ENCODE assay signal across 21 cellular contexts in the genomic region with DNA sequence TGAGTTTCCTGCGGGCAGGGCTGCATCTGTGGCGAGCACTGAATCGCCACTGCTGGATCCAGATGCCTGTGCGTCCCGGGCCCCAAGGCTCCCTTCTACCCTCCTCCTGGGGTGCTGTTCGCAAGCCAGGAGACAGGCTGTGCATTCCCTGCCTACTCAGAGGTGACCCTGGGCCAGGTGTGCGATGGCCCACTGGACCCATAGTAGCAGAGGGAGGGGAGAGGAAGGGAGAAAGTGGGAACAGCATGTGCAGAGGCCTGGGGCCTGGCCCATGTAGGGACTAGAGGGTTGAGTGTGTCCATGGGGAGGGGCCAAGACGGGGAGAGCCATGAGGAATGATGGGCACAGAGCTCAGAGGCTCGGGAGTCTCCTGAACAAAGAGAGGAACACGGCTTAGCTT. TPM values are rescaled to one million over a fixed set of nuclear protein-coding genes. Genes with fewer than 3 reads are reported as not detected.
DNase-seq lines count a peak whose midpoint lies in the region; ATAC-seq, FAIRE-seq and TF ChIP-seq lines count a peak whose summit lies in the region.
"Had no signal": no experiment of that assay in that cellular context is flagged by ENCODE, and none has a peak within 500 bp of the region (broad histone marks: within the 10 kb centered on the region; RNA-seq: fewer than 3 reads in every experiment).

No MANE protein-coding gene starts in this region.

- POLR2A ChIA-PET in SK-N-SH (lab: Yijun Ruan, JAX) = no interaction called here

- in situ Hi-C loops in transverse colon (cut with MboI; ENCODE audit: low pct_ligation_motif_present in 1 of 4, low pct_unique_long_range_greater_than_20kb in 1 of 4, low sequenced_read_pairs in 3 of 4) = no loop called here

- TF ChIP-seq CTCF in SK-N-SH (IDR thresholded peaks at IDR 0.05) (no peak), transverse colon (IDR thresholded peaks at IDR 0.05) (no peak)

- H2AFZ ChIP-seq in SK-N-SH (ENCODE audit: low read depth) = no peak overlapping the region

- H3F3A ChIP-seq in SK-N-SH (replicated peaks; ENCODE audit: insufficient read depth) = no peaks in the 10 kb centered on the region

- H3K27me3 ChIP-seq in SK-N-SH (ENCODE audit: insufficient read depth) = no peaks in the 10 kb centered on the region
- H3K27me3 ChIP-seq in esophagus (ENCODE audit: control insufficient read depth in 1 of 2, insufficient read depth in 2 of 2, low read length in 2 of 2) = no peaks in the 10 kb centered on the region
- H3K27me3 ChIP-seq in mucosa of rectum (ENCODE audit: control insufficient read depth in 2 of 2, insufficient read depth in 2 of 2, low read length in 2 of 2) = no peaks in the 10 kb centered on the region
- H3K27me3 ChIP-seq in transverse colon = no peaks in the 10 kb centered on the region
- H3K27me3 ChIP-seq: spleen, tibial nerve had no signal

- no peak for TF ChIP-seq RAD21 in SK-N-SH (IDR thresholded peaks at IDR 0.05; ENCODE audit: low read length)

- TF ChIP-seq POLR2A in transverse colon (IDR thresholded peaks at IDR 0.05) = no peak

- H3K9me3 ChIP-seq in SK-N-SH (no peaks in the 10 kb centered on the region), esophagus (ENCODE audit: control insufficient read depth in 2 of 2, insufficient read depth in 1 of 2, low read depth in 1 of 2, low read length in 1 of 2) (no peaks in the 10 kb centered on the region), mucosa of rectum (ENCODE audit: control insufficient read depth in 2 of 2, low read length in 2 of 2) (no peaks in the 10 kb centered on the region), transverse colon (no peaks in the 10 kb centered on the region)
- H3K9me3 ChIP-seq: tibial nerve had no signal

- H3K36me3 ChIP-seq in SK-N-SH (replicated peaks in 1 of 2; ENCODE audit: control insufficient read depth in 1 of 2, insufficient read depth in 2 of 2, low read length in 1 of 2) = no peaks in the 10 kb centered on the region
- no peaks in the 10 kb centered on the region for H3K36me3 ChIP-seq in esophagus (ENCODE audit: control insufficient read depth in 2 of 2, insufficient read depth in 2 of 2, low read length in 1 of 2)
- H3K36me3 ChIP-seq in mucosa of rectum (ENCODE audit: control insufficient read depth in 2 of 2, insufficient read depth in 2 of 2, low read length in 2 of 2) = no peaks in the 10 kb centered on the region
- H3K36me3 ChIP-seq in transverse colon = no peaks in the 10 kb centered on the region
- H3K36me3 ChIP-seq: tibial nerve had no signal

- no peak for FAIRE-seq in frontal cortex (lab: Jason Lieb, UNC)
- FAIRE-seq: A204.1, GM12891 had no signal

- H3K4me1 ChIP-seq in SK-N-SH (ENCODE audit: control insufficient read depth in 1 of 2, insufficient read depth in 2 of 2, low read depth in 1 of 2, low read length in 1 of 2) (peaks cover 0 to 34% of the 10 kb centered on the region in 2 experiments; a peak in 2 of 4 replicates), esophagus (ENCODE audit: control insufficient read depth in 2 of 2, insufficient read depth in 2 of 2, low read length in 1 of 2) (peaks cover 6 to 26% of the 10 kb centered on the region in 2 donors), mucosa of rectum (ENCODE audit: control insufficient read depth in 2 of 2, insufficient read depth in 2 of 2, low read length in 2 of 2) (peaks cover 30 to 32% of the 10 kb centered on the region in 2 donors), transverse colon (peaks cover 36 to 54% (median 47%) of the 10 kb centered on the region in 4 donors)

- H4K20me1 ChIP-seq in SK-N-SH (ENCODE audit: insufficient read depth) = peaks cover 60% of the 10 kb centered on the region

- H3K4me3 ChIP-seq in SK-N-SH (ENCODE audit: low read depth in 2 of 2, low read length in 1 of 2) (no peak overlapping the region), esophagus (ENCODE audit: low read depth in 1 of 2, low read length in 2 of 2) (no peak overlapping the region), mucosa of rectum (ENCODE audit: low read length in 2 of 2) (no peak overlapping the region), transverse colon (no peak overlapping the region)
- H3K4me3 ChIP-seq: spleen, tibial nerve had no signal

- ATAC-seq in SK-N-SH treated with all-trans-retinoic acid at 6 μM for 48 hours = peak; percentile 25; the same call in 1 of the 3 replicates
- ATAC-seq: stimulated activated memory B cell treated with anti-CD40 and anti-IgM and Interleukin-4, amounts not matched to agents 10 μg/mL and 1 μg/mL and 100 μg/mL, for 72 hours had no signal

- peaks cover 84% of the 10 kb centered on the region for H3K79me2 ChIP-seq in SK-N-SH (ENCODE audit: insufficient read depth)

- intact Hi-C loops in transverse colon (cut with DNase I; ENCODE audit: low total_unique reads) = no loop called here

- CTCF ChIA-PET in SK-N-SH (lab: Yijun Ruan, JAX) = interaction anchor here (0.6 to 1.6 kb wide), 5 partner anchors 9 to 165 kb away, joined by 3 to 7 read pairs (median 4); no protein-coding TSS in a partner anchor

- no peak overlapping the region for H3K4me2 ChIP-seq in SK-N-SH

- TF ChIP-seq EP300 in SK-N-SH (IDR thresholded peaks at IDR 0.05; ENCODE audit: borderline replicate concordance in 1 of 2, low read depth in 1 of 2, low read length in 1 of 2) (no peak), transverse colon (IDR thresholded peaks at IDR 0.05; ENCODE audit: low read depth) (no peak)

- 73% methylated on average over 10 of the region's 10 CpGs for WGBS in SK-N-SH (ENCODE audit: low lambda C conversion rate)
- 53 to 56% methylated on average over 10 of the region's 10 CpGs for WGBS in esophagus, 2 donors
- WGBS in transverse colon (ENCODE audit: low coverage in 1 of 2), 2 donors = 67 to 68% methylated on average over 2 to 10 of the region's 10 CpGs

- H3K27ac ChIP-seq in SK-N-SH (ENCODE audit: low read depth in 2 of 2, low read length in 1 of 2) = peak overlapping the region in 1 of 2 experiments; percentile 67; a peak in 2 of 4 replicates
- peak overlapping the region; percentile 88 to 90 for H3K27ac ChIP-seq in esophagus (ENCODE audit: low read depth in 2 of 2, low read length in 1 of 2)
- peak overlapping the region; percentile 82 to 89 for H3K27ac ChIP-seq in mucosa of rectum (ENCODE audit: low read depth in 2 of 2, low read length in 2 of 2)
- peak overlapping the region; percentile 80 to 86 (median 83) for H3K27ac ChIP-seq in transverse colon

- no peaks in the 10 kb centered on the region for H3K9me2 ChIP-seq in SK-N-SH

- DNase-seq in SK-N-SH (no peak), transverse colon (no peak), SIG-M5 (lab: John Stamatoyannopoulos, UW) (no peak), frontal cortex (ENCODE audit: low spot score in 2 of 2) (no peak), H4 (ENCODE audit: low spot score) (no peak)
- DNase-seq: activated CD4-positive, CD25-positive, alpha-beta regulatory T cell; activated naive CD4-positive, alpha-beta T cell treated with anti-CD3 and anti-CD28 coated beads, Interleukin-2, amount 50 U/mL, for 16 hours; effector CD4-positive, alpha-beta T cell; EL; foreskin fibroblast; H9; NCI-H1048; NCI-H82; spleen had no signal

- no peak overlapping the region for H3K9ac ChIP-seq in SK-N-SH
- H3K9ac ChIP-seq in mucosa of rectum (ENCODE audit: low read depth in 1 of 2, low read length in 2 of 2) = peak overlapping the region; percentile 22 to 34

TF ChIP-seq in SK-N-SH treated with all-trans-retinoic acid at 6 μM for 48 hours, 23 proteins besides CTCF, POLR2A, EP300 and RAD21 (continues in another document):
- no peak for TF ChIP-seq GLIS3 (CRISPR knock-in tag; IDR thresholded peaks at IDR 0.05)

TF ChIP-seq in SK-N-SH, 30 proteins besides CTCF, POLR2A, EP300 and RAD21 (continues in another document):
- TF ChIP-seq GABPA (IDR thresholded peaks at IDR 0.05; ENCODE audit: low read depth) (no peak), FOXJ3 (CRISPR knock-in tag; IDR thresholded peaks at IDR 0.05) (no peak), SMC3 (IDR thresholded peaks at IDR 0.05; ENCODE audit: low read depth, low read length) (no peak), CHD2 (IDR thresholded peaks at IDR 0.05; ENCODE audit: low read length, partially characterized antibody) (no peak)

RNA-seq across cellular contexts. Expression of gene CARM1, which starts 27.3 kb away (rescaled TPM):
- polyA plus RNA-seq in SK-N-SH (2012; rRNA removed) = 38.2 and 62.2 TPM in 2 replicates
- polyA plus RNA-seq in SK-N-SH (2012; cell fraction: cytosol; rRNA removed) = 27.2 and 45.0 TPM in 2 replicates
- 80.0 and 95.2 TPM in 2 replicates for polyA plus RNA-seq in SK-N-SH (2012; cell fraction: nucleus; rRNA removed)
- polyA plus RNA-seq in esophagus = 10 to 100 TPM; 28.5 to 35.7 TPM
- total RNA-seq in transverse colon = 10 to 100 TPM; 24.9 to 47.6 (median 35.6) TPM
- total RNA-seq in frontal cortex = 18.8 TPM
- total RNA-seq in H4 (2014; rRNA removed; shearing (Covaris generic)) = 21.0 and 21.2 TPM in 2 replicates

RNA-seq across cellular contexts. Expression of gene YIPF2, which starts 29.8 kb away (rescaled TPM):
- polyA plus RNA-seq in SK-N-SH (2012; rRNA removed) (61.3 and 62.5 TPM in 2 replicates), esophagus (10 to 100 TPM; 37.3 to 47.7 TPM)
- polyA plus RNA-seq in SK-N-SH (2012; cell fraction: cytosol; rRNA removed) = 22.3 and 40.1 TPM in 2 replicates
- 84.7 and 85.3 TPM in 2 replicates for polyA plus RNA-seq in SK-N-SH (2012; cell fraction: nucleus; rRNA removed)
- total RNA-seq in transverse colon (100 to 1,000 TPM in 1 of 4 donors, 10 to 100 TPM in 3; 23.6 to 134 (median 58.4) TPM), frontal cortex (35.9 TPM)
- total RNA-seq in H4 (2014; rRNA removed; shearing (Covaris generic)) = 31.7 and 42.5 TPM in 2 replicates

RNA-seq across cellular contexts. Expression of gene TIMM29, which starts 30.0 kb away (rescaled TPM):
- polyA plus RNA-seq in SK-N-SH (2012; rRNA removed) = 11.7 and 12.5 TPM in 2 replicates
- 9.1 and 12.9 TPM in 2 replicates for polyA plus RNA-seq in SK-N-SH (2012; cell fraction: cytosol; rRNA removed)
- polyA plus RNA-seq in SK-N-SH (2012; cell fraction: nucleus; rRNA removed) = 10.5 and 11.2 TPM in 2 replicates
- polyA plus RNA-seq in esophagus = 10 to 100 TPM; 14.1 to 16.7 TPM
- 10 to 100 TPM; 40.0 to 45.3 (median 43.2) TPM for total RNA-seq in transverse colon
- total RNA-seq in frontal cortex = 41.6 TPM
- total RNA-seq in H4 (2014; rRNA removed; shearing (Covaris generic)) = 11.2 and 23.5 TPM in 2 replicates

RNA-seq across cellular contexts. Expression of gene C19orf38, which starts 50.4 kb away (rescaled TPM):
- 0.05 and 0.15 TPM in 2 replicates for polyA plus RNA-seq in SK-N-SH (2012; rRNA removed)
- polyA plus RNA-seq in SK-N-SH (2012; cell fraction: cytosol; rRNA removed) = 0.06 and 0.07 TPM in 2 replicates
- polyA plus RNA-seq in SK-N-SH (2012; cell fraction: nucleus; rRNA removed) = 0.13 and 0.35 TPM in 2 replicates
- under 1 TPM; 0.19 to 0.20 TPM for polyA plus RNA-seq in esophagus
- 1 to 10 TPM in 1 of 4 donors, under 1 TPM in 2, not detected in 1; 0.79 to 1.8 (median 0.96) TPM for total RNA-seq in transverse colon
- total RNA-seq in frontal cortex = 0.82 TPM
- total RNA-seq in H4 (2014; rRNA removed; shearing (Covaris generic)) = not detected in 2 replicates
- total RNA-seq: H9 had no signal
